In the genomic region with DNA sequence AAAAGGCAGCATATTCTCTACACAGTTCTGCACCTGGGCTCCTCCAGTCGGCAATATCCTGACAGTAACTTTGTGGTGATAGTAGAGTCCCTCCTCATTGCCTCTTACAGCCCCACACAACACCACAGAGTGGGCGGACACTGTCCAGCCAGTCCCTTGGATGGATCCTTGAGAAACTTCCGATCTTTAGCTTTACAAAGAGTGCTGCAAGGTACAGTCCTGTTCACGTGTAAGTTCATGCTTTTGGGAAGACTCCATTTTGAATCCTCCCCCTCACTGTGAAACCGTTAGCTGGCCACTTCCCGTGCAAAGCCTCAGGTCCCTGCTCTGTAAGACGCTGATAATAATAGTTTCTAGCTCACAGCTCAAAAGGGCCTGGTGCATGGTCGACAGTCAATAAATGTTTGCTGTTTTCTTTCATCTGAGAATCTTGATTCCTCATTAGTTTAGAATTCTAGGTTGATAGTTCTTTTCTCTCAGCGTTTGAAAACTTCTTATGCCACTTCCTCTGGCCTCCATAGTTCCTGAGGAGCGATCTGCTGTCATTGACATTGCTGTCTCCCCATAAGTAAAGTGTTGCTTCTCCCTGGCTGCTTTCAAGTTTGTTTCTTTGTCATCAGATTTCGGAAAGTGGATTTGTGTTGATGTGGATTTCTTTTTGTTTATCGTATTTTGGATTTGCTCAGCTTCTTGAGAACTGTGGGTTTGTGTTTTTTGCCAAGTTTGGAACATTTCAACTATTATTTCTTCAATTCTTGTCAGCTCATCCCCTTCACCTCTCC, we compare ENCODE assay signal across 1 cellular context.
TF ChIP-seq lines count a peak whose summit lies in the region.

No MANE protein-coding gene starts in this region.

TF ChIP-seq in K562, 482 proteins besides CTCF, POLR2A, EP300 and RAD21 (continued from another document):
- TF ChIP-seq, protein P1, sequence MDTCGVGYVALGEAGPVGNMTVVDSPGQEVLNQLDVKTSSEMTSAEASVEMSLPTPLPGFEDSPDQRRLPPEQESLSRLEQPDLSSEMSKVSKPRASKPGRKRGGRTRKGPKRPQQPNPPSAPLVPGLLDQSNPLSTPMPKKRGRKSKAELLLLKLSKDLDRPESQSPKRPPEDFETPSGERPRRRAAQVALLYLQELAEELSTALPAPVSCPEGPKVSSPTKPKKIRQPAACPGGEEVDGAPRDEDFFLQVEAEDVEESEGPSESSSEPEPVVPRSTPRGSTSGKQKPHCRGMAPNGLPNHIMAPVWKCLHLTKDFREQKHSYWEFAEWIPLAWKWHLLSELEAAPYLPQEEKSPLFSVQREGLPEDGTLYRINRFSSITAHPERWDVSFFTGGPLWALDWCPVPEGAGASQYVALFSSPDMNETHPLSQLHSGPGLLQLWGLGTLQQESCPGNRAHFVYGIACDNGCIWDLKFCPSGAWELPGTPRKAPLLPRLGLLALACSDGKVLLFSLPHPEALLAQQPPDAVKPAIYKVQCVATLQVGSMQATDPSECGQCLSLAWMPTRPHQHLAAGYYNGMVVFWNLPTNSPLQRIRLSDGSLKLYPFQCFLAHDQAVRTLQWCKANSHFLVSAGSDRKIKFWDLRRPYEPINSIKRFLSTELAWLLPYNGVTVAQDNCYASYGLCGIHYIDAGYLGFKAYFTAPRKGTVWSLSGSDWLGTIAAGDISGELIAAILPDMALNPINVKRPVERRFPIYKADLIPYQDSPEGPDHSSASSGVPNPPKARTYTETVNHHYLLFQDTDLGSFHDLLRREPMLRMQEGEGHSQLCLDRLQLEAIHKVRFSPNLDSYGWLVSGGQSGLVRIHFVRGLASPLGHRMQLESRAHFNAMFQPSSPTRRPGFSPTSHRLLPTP (IDR thresholded peaks at IDR 0.05; ENCODE audit: borderline replicate concordance, extremely low read depth, insufficient read length), result no peak
- TF ChIP-seq BACH1 (tag; IDR thresholded peaks at IDR 0.05) (no peak), NR2C2 (CRISPR knock-in tag; IDR thresholded peaks at IDR 0.05) (no peak), NR2C2 (tag; IDR thresholded peaks at IDR 0.05) (no peak), NFRKB (IDR thresholded peaks at IDR 0.05; ENCODE audit: low read depth) (no peak), ZKSCAN8 (CRISPR knock-in tag; IDR thresholded peaks at IDR 0.05) (no peak), PHB2 (IDR thresholded peaks at IDR 0.05; ENCODE audit: low read depth) (no peak), ZNF347 (CRISPR knock-in tag; IDR thresholded peaks at IDR 0.05; ENCODE audit: low read depth) (no peak), MAZ (CRISPR knock-in tag; conservative IDR thresholded peaks at IDR 0.05 in 1 of 2, IDR thresholded peaks at IDR 0.05 in 1 of 2) (no peak), CBFA2T3 (IDR thresholded peaks at IDR 0.05) (no peak)
- TF ChIP-seq, protein P2, sequence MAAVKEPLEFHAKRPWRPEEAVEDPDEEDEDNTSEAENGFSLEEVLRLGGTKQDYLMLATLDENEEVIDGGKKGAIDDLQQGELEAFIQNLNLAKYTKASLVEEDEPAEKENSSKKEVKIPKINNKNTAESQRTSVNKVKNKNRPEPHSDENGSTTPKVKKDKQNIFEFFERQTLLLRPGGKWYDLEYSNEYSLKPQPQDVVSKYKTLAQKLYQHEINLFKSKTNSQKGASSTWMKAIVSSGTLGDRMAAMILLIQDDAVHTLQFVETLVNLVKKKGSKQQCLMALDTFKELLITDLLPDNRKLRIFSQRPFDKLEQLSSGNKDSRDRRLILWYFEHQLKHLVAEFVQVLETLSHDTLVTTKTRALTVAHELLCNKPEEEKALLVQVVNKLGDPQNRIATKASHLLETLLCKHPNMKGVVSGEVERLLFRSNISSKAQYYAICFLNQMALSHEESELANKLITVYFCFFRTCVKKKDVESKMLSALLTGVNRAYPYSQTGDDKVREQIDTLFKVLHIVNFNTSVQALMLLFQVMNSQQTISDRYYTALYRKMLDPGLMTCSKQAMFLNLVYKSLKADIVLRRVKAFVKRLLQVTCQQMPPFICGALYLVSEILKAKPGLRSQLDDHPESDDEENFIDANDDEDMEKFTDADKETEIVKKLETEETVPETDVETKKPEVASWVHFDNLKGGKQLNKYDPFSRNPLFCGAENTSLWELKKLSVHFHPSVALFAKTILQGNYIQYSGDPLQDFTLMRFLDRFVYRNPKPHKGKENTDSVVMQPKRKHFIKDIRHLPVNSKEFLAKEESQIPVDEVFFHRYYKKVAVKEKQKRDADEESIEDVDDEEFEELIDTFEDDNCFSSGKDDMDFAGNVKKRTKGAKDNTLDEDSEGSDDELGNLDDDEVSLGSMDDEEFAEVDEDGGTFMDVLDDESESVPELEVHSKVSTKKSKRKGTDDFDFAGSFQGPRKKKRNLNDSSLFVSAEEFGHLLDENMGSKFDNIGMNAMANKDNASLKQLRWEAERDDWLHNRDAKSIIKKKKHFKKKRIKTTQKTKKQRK (IDR thresholded peaks at IDR 0.05; ENCODE audit: borderline replicate concordance, low read depth, low read length), result no peak
- TF ChIP-seq, protein P3, sequence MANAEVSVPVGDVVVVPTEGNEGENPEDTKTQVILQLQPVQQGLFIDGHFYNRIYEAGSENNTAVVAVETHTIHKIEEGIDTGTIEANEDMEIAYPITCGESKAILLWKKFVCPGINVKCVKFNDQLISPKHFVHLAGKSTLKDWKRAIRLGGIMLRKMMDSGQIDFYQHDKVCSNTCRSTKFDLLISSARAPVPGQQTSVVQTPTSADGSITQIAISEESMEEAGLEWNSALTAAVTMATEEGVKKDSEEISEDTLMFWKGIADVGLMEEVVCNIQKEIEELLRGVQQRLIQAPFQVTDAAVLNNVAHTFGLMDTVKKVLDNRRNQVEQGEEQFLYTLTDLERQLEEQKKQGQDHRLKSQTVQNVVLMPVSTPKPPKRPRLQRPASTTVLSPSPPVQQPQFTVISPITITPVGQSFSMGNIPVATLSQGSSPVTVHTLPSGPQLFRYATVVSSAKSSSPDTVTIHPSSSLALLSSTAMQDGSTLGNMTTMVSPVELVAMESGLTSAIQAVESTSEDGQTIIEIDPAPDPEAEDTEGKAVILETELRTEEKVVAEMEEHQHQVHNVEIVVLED (CRISPR knock-in tag; IDR thresholded peaks at IDR 0.05), result no peak
